29 cellular contexts compared by ENCODE assay signal in genomic region chr18:5874336-5874735, GRCh38. TPM values are rescaled to one million over a fixed set of nuclear protein-coding genes. Genes with fewer than 3 reads are reported as not detected.
DNase-seq lines count a peak whose midpoint lies in the region; ATAC-seq, FAIRE-seq and TF ChIP-seq lines count a peak whose summit lies in the region.
"Had no signal": no experiment of that assay in that cellular context is flagged by ENCODE, and none has a peak within 500 bp of the region (broad histone marks: within the 10 kb centered on the region; RNA-seq: fewer than 3 reads in every experiment).

No MANE protein-coding gene starts in this region.

- H2AFZ ChIP-seq in HepG2 (ENCODE audit: low read length) (no peak overlapping the region), K562 (ENCODE audit: low read depth, low read length) (no peak overlapping the region)

- no peak for DNase-seq in HepG2 (ENCODE audit: low spot score)
- DNase-seq in right lobe of liver, result no peak
- DNase-seq in K562 (ENCODE audit: extremely low read depth in 1 of 4, low spot score in 3 of 4), result no peak
- no peak for DNase-seq in body of pancreas
- no peak for DNase-seq in activated naive CD4-positive, alpha-beta T cell treated with anti-CD3 and anti-CD28 coated beads for 36 hours
- DNase-seq: ACHN; BE2C; C1 segment of cervical spinal cord; CD4-positive, alpha-beta memory T cell; CD4-positive, CD25-positive, alpha-beta regulatory T cell; CD8-positive, alpha-beta memory T cell; COR-L47; DMS 273 treated with DMSO at 0.1 percent for 48 hours; DMS153; DMS53; DMS79; DND-41; EL; GDM1 had no signal

- no peak overlapping the region for H3K4me3 Mint-ChIP-seq in activated naive CD4-positive, alpha-beta T cell treated with anti-CD3 and anti-CD28 coated beads for 36 hours
- H3K4me3 Mint-ChIP-seq: CD14-positive monocyte; CD4-positive, alpha-beta memory T cell; CD4-positive, CD25-positive, alpha-beta regulatory T cell; CD8-positive, alpha-beta memory T cell had no signal

- H4K20me1 ChIP-seq in HepG2 (ENCODE audit: insufficient read depth, low read length) (0 out of 2 replicates have a peak, but pooled peaks cover 3% of the 10 kb centered on the region), K562 (replicated peaks; ENCODE audit: control insufficient read depth, insufficient read depth, low read length) (no peaks in the 10 kb centered on the region)
- H4K20me1 ChIP-seq: BLaER1 had no signal

- TF ChIP-seq POLR2A in HepG2 (IDR thresholded peaks at IDR 0.05; ENCODE audit: insufficient read depth in 1 of 2, low read depth in 2 of 2, low read length in 2 of 2) (no peak), right lobe of liver (IDR thresholded peaks at IDR 0.05) (no peak), K562 (conservative IDR thresholded peaks at IDR 0.05) (no peak), body of pancreas (IDR thresholded peaks at IDR 0.05) (no peak)

- H3K9me1 ChIP-seq in K562 (ENCODE audit: control insufficient read depth, insufficient read depth, low read length), result no peaks in the 10 kb centered on the region

- H3K9ac ChIP-seq in HepG2 (ENCODE audit: insufficient read depth, low read depth, low read length) (no peak overlapping the region), K562 (ENCODE audit: insufficient read depth in 1 of 2, low read depth in 2 of 2, low read length in 2 of 2) (no peak overlapping the region)
- H3K9ac ChIP-seq: BLaER1 had no signal

- TF ChIP-seq RAD21 in HepG2 (CRISPR knock-in tag; IDR thresholded peaks at IDR 0.05), result no peak
- no peak for TF ChIP-seq RAD21 in K562 (CRISPR knock-in tag; conservative IDR thresholded peaks at IDR 0.05 in 1 of 2, IDR thresholded peaks at IDR 0.05 in 1 of 2)

- H3K27me3 ChIP-seq in HepG2 (ENCODE audit: control insufficient read depth in 1 of 2, insufficient read depth in 2 of 2, low read length in 2 of 2) (peaks cover 0 to 6% of the 10 kb centered on the region in 2 experiments; a peak in 2 of 5 replicates), right lobe of liver (no peaks in the 10 kb centered on the region), K562 (ENCODE audit: control insufficient read depth in 2 of 2, insufficient read depth in 2 of 2, low read length in 2 of 2) (no peaks in the 10 kb centered on the region), body of pancreas (no peaks in the 10 kb centered on the region)
- H3K27me3 ChIP-seq: BE2C, BLaER1 had no signal

- H3K36me3 Mint-ChIP-seq in activated naive CD4-positive, alpha-beta T cell treated with anti-CD3 and anti-CD28 coated beads for 36 hours (ENCODE audit: low read depth), result no peaks in the 10 kb centered on the region
- H3K36me3 Mint-ChIP-seq: CD14-positive monocyte; CD4-positive, alpha-beta memory T cell; CD4-positive, CD25-positive, alpha-beta regulatory T cell; CD8-positive, alpha-beta memory T cell had no signal

- H3K27ac ChIP-seq in HepG2 (ENCODE audit: extremely low read length, insufficient read depth, low read length) (no peak overlapping the region), right lobe of liver (no peak overlapping the region), K562 (ENCODE audit: extremely low read depth, low read depth, low read length) (no peak overlapping the region), body of pancreas (no peak overlapping the region)
- H3K27ac ChIP-seq: 22Rv1, BLaER1 had no signal

- peaks cover 18% of the 10 kb centered on the region for H3K27me3 Mint-ChIP-seq in activated naive CD4-positive, alpha-beta T cell treated with anti-CD3 and anti-CD28 coated beads for 36 hours (ENCODE audit: low read depth)
- H3K27me3 Mint-ChIP-seq: CD4-positive, CD25-positive, alpha-beta regulatory T cell had no signal

- H3K36me3 ChIP-seq in HepG2 (replicated peaks in 1 of 2; ENCODE audit: control insufficient read depth in 1 of 2, insufficient read depth in 2 of 2, low read length in 2 of 2), result no peaks in the 10 kb centered on the region
- H3K36me3 ChIP-seq in right lobe of liver, result no peaks in the 10 kb centered on the region
- H3K36me3 ChIP-seq in K562 (ENCODE audit: control insufficient read depth, insufficient read depth, low read length), result no peaks in the 10 kb centered on the region
- no peaks in the 10 kb centered on the region for H3K36me3 ChIP-seq in body of pancreas (replicated peaks in 1 of 2; ENCODE audit: insufficient read depth in 1 of 2, low read depth in 2 of 2)
- H3K36me3 ChIP-seq: BE2C, BLaER1 had no signal

- intact Hi-C loops in HepG2 (cut with micrococcal nuclease; ENCODE audit: unreplicated experiment), result no loop called here
- intact Hi-C loops in right lobe of liver (cut with DNase I), result loop anchor here (10.0 kb wide), 2 partner anchors 610 to 640 kb away; no protein-coding TSS in a partner anchor
- intact Hi-C loops in K562 (cut with micrococcal nuclease), result loop anchor here (10.0 kb wide), 1 partner anchor 610 kb away; no protein-coding TSS in a partner anchor
- intact Hi-C loops in body of pancreas (cut with DNase I), result loop anchor here (10.0 kb wide), 2 partner anchors 610 to 1010 kb away; no protein-coding TSS in a partner anchor
- intact Hi-C loops in activated naive CD4-positive, alpha-beta T cell treated with anti-CD3 and anti-CD28 coated beads for 36 hours (cut with micrococcal nuclease), result no loop called here

- ATAC-seq in HepG2 (no peak), right lobe of liver (no peak), K562 (no peak), body of pancreas (no peak)
- ATAC-seq: GM12878 had no signal

- POLR2A ChIA-PET in HepG2 (lab: Yijun Ruan, JAX) (no interaction called here), K562 (lab: Yijun Ruan, JAX) (interaction anchor here (0.6 kb wide), 1 partner anchor 14 kb away, joined by 3 read pairs; no protein-coding TSS in a partner anchor)

- H3K79me2 ChIP-seq in HepG2 (ENCODE audit: insufficient read depth, low read length) (no peaks in the 10 kb centered on the region), K562 (ENCODE audit: control insufficient read depth, insufficient read depth, low read length) (no peaks in the 10 kb centered on the region)

- in situ Hi-C loops in HepG2 (cut with HindIII; ENCODE audit: extremely low pct_ligation_motif_present, low pct_unique_long_range_greater_than_20kb) (loop anchor here (10.0 kb wide), 2 partner anchors 610 to 650 kb away; no protein-coding TSS in a partner anchor), K562 (cut with MboI) (loop anchor here (10.0 kb wide), 1 partner anchor 1010 kb away; no protein-coding TSS in a partner anchor)

- H3K4me2 ChIP-seq in HepG2 (ENCODE audit: low read depth, low read length), result no peak overlapping the region
- H3K4me2 ChIP-seq in K562 (ENCODE audit: insufficient read depth, low read length), result no peak overlapping the region
- H3K4me2 ChIP-seq: BLaER1 had no signal

- H3K9me3 ChIP-seq in HepG2 (ENCODE audit: low read length), result no peaks in the 10 kb centered on the region
- no peaks in the 10 kb centered on the region for H3K9me3 ChIP-seq in right lobe of liver
- no peaks in the 10 kb centered on the region for H3K9me3 ChIP-seq in K562 (replicated peaks; ENCODE audit: control insufficient read depth, insufficient read depth, low read depth, low read length)
- no peaks in the 10 kb centered on the region for H3K9me3 ChIP-seq in body of pancreas
- H3K9me3 ChIP-seq: BE2C, BLaER1 had no signal

- BruUV-seq in HepG2 (replicated peaks; lab: Mats Ljungman, UMichigan) (no TSS peak), K562 (replicated peaks; lab: Mats Ljungman, UMichigan) (no TSS peak)

- H3K4me1 Mint-ChIP-seq in activated naive CD4-positive, alpha-beta T cell treated with anti-CD3 and anti-CD28 coated beads for 36 hours (ENCODE audit: low read depth), result no peaks in the 10 kb centered on the region
- H3K4me1 Mint-ChIP-seq: CD14-positive monocyte; CD4-positive, alpha-beta memory T cell; CD4-positive, CD25-positive, alpha-beta regulatory T cell; CD8-positive, alpha-beta memory T cell had no signal

- H3K4me1 ChIP-seq in HepG2 (ENCODE audit: insufficient read depth, low read length), result no peaks in the 10 kb centered on the region
- no peaks in the 10 kb centered on the region for H3K4me1 ChIP-seq in right lobe of liver
- H3K4me1 ChIP-seq in K562 (replicated peaks in 1 of 2; ENCODE audit: control insufficient read depth in 2 of 2, insufficient read depth in 2 of 2, low read length in 2 of 2), result no peaks in the 10 kb centered on the region
- no peaks in the 10 kb centered on the region for H3K4me1 ChIP-seq in body of pancreas
- H3K4me1 ChIP-seq: BE2C, BLaER1 had no signal

- FAIRE-seq in HepG2 (lab: Jason Lieb, UNC) (no peak), K562 (lab: Jason Lieb, UNC) (no peak)
- FAIRE-seq: GM12878, GM12892, GM18507, GM19239 had no signal

- H3K27ac Mint-ChIP-seq in activated naive CD4-positive, alpha-beta T cell treated with anti-CD3 and anti-CD28 coated beads for 36 hours, result no peak overlapping the region
- H3K27ac Mint-ChIP-seq: CD14-positive monocyte; CD4-positive, alpha-beta memory T cell; CD4-positive, CD25-positive, alpha-beta regulatory T cell; CD8-positive, alpha-beta memory T cell had no signal

- TF ChIP-seq EP300 in HepG2 (IDR thresholded peaks at IDR 0.05; ENCODE audit: low read depth in 2 of 2, low read length in 2 of 2), result no peak
- TF ChIP-seq EP300 in HepG2 (CRISPR knock-in tag; IDR thresholded peaks at IDR 0.05; ENCODE audit: borderline replicate concordance), result no peak
- no peak for TF ChIP-seq EP300 in K562 (IDR thresholded peaks at IDR 0.05; ENCODE audit: low read length)

- CTCF ChIA-PET in HepG2 (lab: Yijun Ruan, JAX; ENCODE audit: low intra/inter-chr PET ratio, low total read pairs) (no interaction called here), K562 (lab: Yijun Ruan, JAX; ENCODE audit: low intra/inter-chr PET ratio) (no interaction called here)
- CTCF ChIA-PET in activated naive CD4-positive, alpha-beta T cell treated with anti-CD3 and anti-CD28 coated beads for 36 hours (lab: Charles Lee), result no interaction called here

- no peaks in the 10 kb centered on the region for H3K9me3 Mint-ChIP-seq in activated naive CD4-positive, alpha-beta T cell treated with anti-CD3 and anti-CD28 coated beads for 36 hours
- H3K9me3 Mint-ChIP-seq: CD14-positive monocyte; CD4-positive, alpha-beta memory T cell; CD4-positive, CD25-positive, alpha-beta regulatory T cell had no signal

- H3K4me3 ChIP-seq in HepG2 (replicated peaks in 1 of 3; ENCODE audit: insufficient read depth in 1 of 3, low read depth in 2 of 3, low read length in 3 of 3) (no peak overlapping the region), right lobe of liver (no peak overlapping the region), K562 (no peak overlapping the region), body of pancreas (no peak overlapping the region)
- H3K4me3 ChIP-seq: BLaER1, GM12878 had no signal

- TF ChIP-seq CTCF in HepG2 (CRISPR knock-in tag; IDR thresholded peaks at IDR 0.05), result no peak
- TF ChIP-seq CTCF in right lobe of liver (IDR thresholded peaks at IDR 0.05), result no peak
- no peak for TF ChIP-seq CTCF in K562 (IDR thresholded peaks at IDR 0.05 in 2 of 3, conservative IDR thresholded peaks at IDR 0.05 in 1 of 3; ENCODE audit: insufficient read depth in 2 of 3, low read depth in 1 of 3, low read length in 3 of 3)
- no peak for TF ChIP-seq CTCF in body of pancreas (IDR thresholded peaks at IDR 0.05)

RNA-seq across cellular contexts. Expression of gene TMEM200C, which starts 21.0 kb away (rescaled TPM):
- total RNA-seq in HepG2 (2016; rRNA removed; fragmentation: Illumina TruSeq; extraction: Trizol) (0.04 TPM in 1 of 2 replicates, not detected in the other), right lobe of liver (1 to 10 TPM in 4 of 6 experiments, under 1 TPM in 2; 0.19 to 1.6 (median 1.1) TPM), K562 (2014; rRNA removed) (not detected in 2 replicates), K562 (2014; rRNA removed; fragmentation: Illumina TruSeq; extraction: Trizol) (not detected in 2 replicates), K562 (2015; rRNA removed; fragmentation: Illumina TruSeq; extraction: Trizol) (not detected in 2 replicates), K562 (2021) (0.04 TPM in 1 of 2 replicates, not detected in the other), body of pancreas (under 1 TPM in 1 of 2 donors, not detected in 1; 0.78 TPM)
- total RNA-seq in HepG2 (2016; cell fraction: cytosol; rRNA removed; fragmentation: Illumina TruSeq; extraction: Trizol; ENCODE audit: low read depth), result not detected in 2 replicates
- not detected in 2 replicates for total RNA-seq in HepG2 (2016; cell fraction: insoluble cytoplasmic fraction; rRNA removed; fragmentation: Illumina TruSeq; extraction: Trizol)
- total RNA-seq in HepG2 (2016; cell fraction: membrane; rRNA removed; fragmentation: Illumina TruSeq; extraction: Trizol), result not detected in 2 replicates
- total RNA-seq in HepG2 (2016; cell fraction: nucleus; rRNA removed; fragmentation: Illumina TruSeq; extraction: Trizol), result not detected in 2 replicates
- polyA plus RNA-seq in HepG2 (2011; rRNA removed) (not detected in 2 replicates), K562 (2011; rRNA removed) (not detected in 2 replicates), K562 (2014; fragmentation: Illumina TruSeq; extraction: Trizol) (not detected in 2 replicates), K562 (2014; fragmentation: Nextera tagmentation; extraction: Ambion mirVana) (not detected), K562 (2014; rRNA removed) (not detected in 2 replicates)
- not detected in 2 replicates for polyA plus RNA-seq in HepG2 (2011; cell fraction: cytosol; rRNA removed)
- 0.09 TPM in 1 of 2 replicates, not detected in the other for polyA plus RNA-seq in HepG2 (2011; cell fraction: nucleus; rRNA removed)
- 0.08 TPM in 1 of 2 replicates, not detected in the other for polyA plus RNA-seq in HepG2 (2012)
- not detected in 2 replicates for polyA plus RNA-seq in HepG2 (2016; cell fraction: cytosol; fragmentation: Illumina TruSeq; extraction: Trizol; ENCODE audit: low read depth)
- polyA plus RNA-seq in HepG2 (2016; cell fraction: insoluble cytoplasmic fraction; fragmentation: Illumina TruSeq; extraction: Trizol; ENCODE audit: low read depth), result not detected in 2 replicates
- not detected in 2 replicates for polyA plus RNA-seq in HepG2 (2016; cell fraction: membrane; fragmentation: Illumina TruSeq; extraction: Trizol; ENCODE audit: low read depth)
- not detected in 2 replicates for polyA plus RNA-seq in HepG2 (2016; cell fraction: nucleus; fragmentation: Illumina TruSeq; extraction: Trizol; ENCODE audit: insufficient read depth, low read depth)
- polyA minus RNA-seq in HepG2 (2011; rRNA and poly(A)+ RNA removed; ENCODE audit: low replicate concordance), result not detected in 2 replicates
- polyA minus RNA-seq in HepG2 (2011; cell fraction: cytosol; rRNA and poly(A)+ RNA removed), result not detected in 2 replicates
- 0.12 TPM in 1 of 2 replicates, not detected in the other for polyA minus RNA-seq in HepG2 (2011; cell fraction: nucleus; rRNA and poly(A)+ RNA removed)
- not detected in 2 replicates for total RNA-seq in K562 (2011; cell fraction: chromatin; rRNA removed; ENCODE audit: low replicate concordance)
- total RNA-seq in K562 (2011; cell fraction: nucleolus; rRNA removed), result not detected in 2 replicates
- not detected in 2 replicates for total RNA-seq in K562 (2011; cell fraction: nucleoplasm; rRNA removed)
- not detected in 2 replicates for polyA plus RNA-seq in K562 (2011; cell fraction: cytosol; rRNA removed)
- polyA plus RNA-seq in K562 (2011; cell fraction: nucleus; rRNA removed), result not detected in 2 replicates
- not detected in 2 replicates for polyA plus RNA-seq in K562 (2012)
- polyA minus RNA-seq in K562 (2011; rRNA and poly(A)+ RNA removed), result not detected in 2 replicates
- not detected in 2 replicates for polyA minus RNA-seq in K562 (2011; cell fraction: cytosol; rRNA and poly(A)+ RNA removed)
- polyA minus RNA-seq in K562 (2011; cell fraction: nucleus; rRNA and poly(A)+ RNA removed), result not detected in 2 replicates
- not detected for total RNA-seq in activated naive CD4-positive, alpha-beta T cell treated with anti-CD3 and anti-CD28 coated beads for 36 hours
- total RNA-seq: A172; A673; CD4-positive, alpha-beta memory T cell; CD4-positive, CD25-positive, alpha-beta regulatory T cell; CD8-positive, alpha-beta memory T cell; G401; GM12878 had no signal
- polyA plus RNA-seq: CD14-positive monocyte; CD4-positive, alpha-beta memory T cell; CD4-positive, CD25-positive, alpha-beta regulatory T cell; CD8-positive, alpha-beta memory T cell; GM12878 had no signal

Comparison
In these comparisons a context has a peak if more than half of its experiments do, and no peak if none do; other contexts are left out.
1. intact Hi-C loops: an anchor here in right lobe of liver (10.0 kb wide), K562 (10.0 kb wide) and body of pancreas (10.0 kb wide); none called in HepG2 and activated naive CD4-positive, alpha-beta T cell treated with anti-CD3 and anti-CD28 coated beads for 36 hours.
2. Of the 241 proteins assayed by ChIP-seq in both HepG2 and K562: peak only in HepG2: MAFF and MAFK; only in K562: none; in both: none; in neither: 239.